ENCODE assay signal across 1 cellular context in genomic region chr16:953818-954217, GRCh38. TPM values are rescaled to one million over a fixed set of nuclear protein-coding genes. Genes with fewer than 3 reads are reported as not detected.
"Had no signal": no experiment of that assay in that cellular context is flagged by ENCODE, and none has a peak within 500 bp of the region (broad histone marks: within the 10 kb centered on the region; RNA-seq: fewer than 3 reads in every experiment).

No MANE protein-coding gene starts in this region.

RNA-seq across cellular contexts. Expression of gene SOX8, which starts 27.8 kb away (rescaled TPM):
- total RNA-seq: left lobe of liver had no signal
